ENCODE assay signal across 9 cellular contexts in the genomic region with DNA sequence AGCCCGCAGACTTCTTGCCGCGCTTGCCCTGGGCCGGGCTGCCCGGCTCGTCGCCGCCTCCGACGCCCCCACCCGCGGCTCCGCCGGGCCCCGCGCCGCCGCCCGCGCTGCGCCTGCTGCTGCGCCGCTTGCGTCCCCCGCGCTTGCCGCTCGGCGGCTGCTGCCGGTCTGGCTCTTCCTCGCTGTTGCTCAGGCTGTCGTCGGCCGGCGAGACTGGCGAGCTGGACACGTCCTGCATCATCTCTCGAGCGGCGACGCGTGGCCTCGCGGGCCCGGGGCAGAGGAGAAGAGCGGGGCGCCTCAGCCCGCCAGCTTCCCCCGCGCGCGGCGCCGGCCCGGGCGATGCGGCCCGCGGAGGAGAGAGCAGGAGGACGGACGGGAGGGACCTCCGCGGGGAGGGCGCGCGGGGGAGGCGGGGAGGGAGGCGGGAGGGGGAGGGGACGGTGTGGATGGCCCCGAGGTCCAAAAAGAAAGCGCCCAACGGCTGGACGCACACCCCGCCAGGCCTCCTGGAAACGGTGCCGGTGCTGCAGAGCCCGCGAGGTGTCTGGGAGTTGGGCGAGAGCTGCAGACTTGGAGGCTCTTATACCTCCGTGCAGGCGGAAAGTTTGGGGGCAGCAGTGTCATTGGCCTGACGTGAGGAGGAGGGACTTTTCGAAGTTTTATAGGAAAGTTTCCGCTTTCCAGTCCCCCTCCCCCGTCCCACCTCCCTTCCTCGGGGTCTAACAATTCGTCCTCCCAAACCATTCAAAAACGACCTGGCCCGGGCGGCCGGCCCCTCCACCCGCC. TPM values are rescaled to one million over a fixed set of nuclear protein-coding genes. Genes with fewer than 3 reads are reported as not detected.
DNase-seq lines count a peak whose midpoint lies in the region; ATAC-seq and TF ChIP-seq lines count a peak whose summit lies in the region.
"Had no signal": no experiment of that assay in that cellular context is flagged by ENCODE, and none has a peak within 500 bp of the region (broad histone marks: within the 10 kb centered on the region; RNA-seq: fewer than 3 reads in every experiment).

TSS of gene TWIST1 (minus strand) at position 556 of the 789 bp plus-strand sequence. CDS start at position 241, 315 bp downstream.

- peak within 1 kb of the TSS in 4 of 5 donors; percentile 68 to 87 (median 85) for H3K9ac ChIP-seq in subcutaneous abdominal adipose tissue (ENCODE audit: low read length in 5 of 5)

- peak within 1 kb of the TSS; percentile 33 for H3K4me3 Mint-ChIP-seq in activated CD8-positive, alpha-beta memory T cell treated with anti-CD3 and anti-CD28 coated beads, Interleukin-2, amount 10 ng/mL, durations not matched to agents 7 days and 5 days
- H3K4me3 Mint-ChIP-seq in brain, result peak within 1 kb of the TSS; percentile 77 to 91 (median 84)

- ATAC-seq in activated CD8-positive, alpha-beta memory T cell treated with anti-CD3 and anti-CD28 coated beads, Interleukin-2, amount 10 ng/mL, durations not matched to agents 7 days and 5 days, result peak; percentile 47
- ATAC-seq in GM21825 (IDR thresholded peaks at IDR 0.05; ENCODE audit: unreplicated experiment) (no peak), HG02610 (IDR thresholded peaks at IDR 0.05; ENCODE audit: unreplicated experiment) (no peak)

- peaks cover 73% of the 10 kb centered on the region for H3K27me3 Mint-ChIP-seq in activated CD8-positive, alpha-beta memory T cell treated with anti-CD3 and anti-CD28 coated beads, Interleukin-2, amount 10 ng/mL, durations not matched to agents 7 days and 5 days
- H3K27me3 Mint-ChIP-seq in brain, result peaks cover 98% of the 10 kb centered on the region

- H3K4me1 Mint-ChIP-seq in activated CD8-positive, alpha-beta memory T cell treated with anti-CD3 and anti-CD28 coated beads, Interleukin-2, amount 10 ng/mL, durations not matched to agents 7 days and 5 days, result peaks cover 4% of the 10 kb centered on the region
- H3K4me1 Mint-ChIP-seq in brain, result peaks cover 23% of the 10 kb centered on the region

- CTCF ChIA-PET in activated CD8-positive, alpha-beta memory T cell treated with anti-CD3 and anti-CD28 coated beads, Interleukin-2, amount 10 ng/mL, durations not matched to agents 7 days and 5 days (lab: Charles Lee), result no interaction called here

- H3K4me3 ChIP-seq in NB4 (ENCODE audit: low read depth, low read length), result peak within 1 kb of the TSS; percentile 63
- peak within 1 kb of the TSS; percentile 71 to 100 (median 87) for H3K4me3 ChIP-seq in subcutaneous abdominal adipose tissue (ENCODE audit: low read depth in 1 of 5, low read length in 5 of 5)

- H3K27ac Mint-ChIP-seq in activated CD8-positive, alpha-beta memory T cell treated with anti-CD3 and anti-CD28 coated beads, Interleukin-2, amount 10 ng/mL, durations not matched to agents 7 days and 5 days, result no peak within 1 kb of the TSS
- H3K27ac Mint-ChIP-seq in brain, result peak within 1 kb of the TSS in 1 of 5 experiments; percentile 66
- H3K27ac Mint-ChIP-seq: activated naive CD4-positive, alpha-beta T cell treated with anti-CD3 and anti-CD28 coated beads, Interleukin-2, amount 50 U/mL, for 72 hours had no signal

- no peaks in the 10 kb centered on the region for H3K9me3 Mint-ChIP-seq in activated CD8-positive, alpha-beta memory T cell treated with anti-CD3 and anti-CD28 coated beads, Interleukin-2, amount 10 ng/mL, durations not matched to agents 7 days and 5 days (ENCODE audit: low read depth)
- H3K9me3 Mint-ChIP-seq in brain, result no peaks in the 10 kb centered on the region
- H3K9me3 Mint-ChIP-seq: activated naive CD4-positive, alpha-beta T cell treated with anti-CD3 and anti-CD28 coated beads, Interleukin-2, amount 50 U/mL, for 72 hours had no signal

- H3K27me3 ChIP-seq in subcutaneous abdominal adipose tissue (ENCODE audit: control insufficient read depth in 5 of 5, insufficient read depth in 4 of 5, low read length in 5 of 5), result peaks cover 0 to 23% (median 13%) of the 10 kb centered on the region in 5 donors

- TF ChIP-seq CTCF in NB4 (IDR thresholded peaks at IDR 0.05; ENCODE audit: low read depth, low read length) (no peak), brain (conservative IDR thresholded peaks at IDR 0.05) (no peak)

- no peak for TF ChIP-seq POLR2A in NB4 (IDR thresholded peaks at IDR 0.05; ENCODE audit: extremely low read depth, insufficient read length)

- no peaks in the 10 kb centered on the region for H3K36me3 Mint-ChIP-seq in activated CD8-positive, alpha-beta memory T cell treated with anti-CD3 and anti-CD28 coated beads, Interleukin-2, amount 10 ng/mL, durations not matched to agents 7 days and 5 days
- no peaks in the 10 kb centered on the region for H3K36me3 Mint-ChIP-seq in brain

- H3K9me3 ChIP-seq in subcutaneous abdominal adipose tissue (ENCODE audit: control insufficient read depth in 5 of 5, low read length in 5 of 5), result no peaks in the 10 kb centered on the region

- H3K27ac ChIP-seq in subcutaneous abdominal adipose tissue (ENCODE audit: low read depth, low read length), result peak within 1 kb of the TSS; percentile 96

- H3K4me1 ChIP-seq in subcutaneous abdominal adipose tissue (ENCODE audit: control insufficient read depth in 5 of 5, insufficient read depth in 5 of 5, low read length in 5 of 5), result peaks cover 0 to 42% (median 35%) of the 10 kb centered on the region in 5 donors

- H3K36me3 ChIP-seq in subcutaneous abdominal adipose tissue (ENCODE audit: control insufficient read depth in 5 of 5, insufficient read depth in 5 of 5, low read length in 5 of 5), result no peaks in the 10 kb centered on the region

- DNase-seq in activated CD8-positive, alpha-beta memory T cell treated with anti-CD3 and anti-CD28 coated beads, Interleukin-2, amount 10 ng/mL, durations not matched to agents 7 days and 5 days, result no peak
- DNase-seq in activated CD8-positive, alpha-beta memory T cell treated with anti-CD3 and anti-CD28 coated beads, Interleukin-2, amount 50 U/mL, for 48 hours, result no peak
- DNase-seq in NB4 (ENCODE audit: low read depth) (peak; percentile 79), islet precursor cell (peak; percentile 95)

RNA-seq across cellular contexts. Expression of gene TWIST1, which starts in this region (rescaled TPM):
- total RNA-seq in activated CD8-positive, alpha-beta memory T cell treated with anti-CD3 and anti-CD28 coated beads, Interleukin-2, amount 10 ng/mL, durations not matched to agents 7 days and 5 days, result under 1 TPM; 0.55 to 0.63 TPM
- polyA plus RNA-seq in brain (ENCODE audit: insufficient read depth, low read depth, low replicate concordance), result 0.19 TPM
- total RNA-seq: activated naive CD4-positive, alpha-beta T cell treated with anti-CD3 and anti-CD28 coated beads, Interleukin-2, amount 50 U/mL, for 72 hours had no signal

Comparison
In these comparisons a context has a peak if more than half of its experiments do, and no peak if none do; other contexts are left out.
1. Peak in ATAC-seq in activated CD8-positive, alpha-beta memory T cell treated with anti-CD3 and anti-CD28 coated beads, Interleukin-2, amount 10 ng/mL, durations not matched to agents 7 days and 5 days; RNA of the gene not detected or under 1 TPM.
2. DNase-seq: peak in NB4 (single experiment) and islet precursor cell (single experiment); none in activated CD8-positive, alpha-beta memory T cell treated with anti-CD3 and anti-CD28 coated beads, Interleukin-2, amount 10 ng/mL, durations not matched to agents 7 days and 5 days (single experiment) and activated CD8-positive, alpha-beta memory T cell treated with anti-CD3 and anti-CD28 coated beads, Interleukin-2, amount 50 U/mL, for 48 hours (single experiment).